In genomic region chr17:31841850-31842415, GRCh38 we compare ENCODE assay signal across 12 cellular contexts. TPM values are rescaled to one million over a fixed set of nuclear protein-coding genes. Genes with fewer than 3 reads are reported as not detected.
DNase-seq lines count a peak whose midpoint lies in the region; ATAC-seq and TF ChIP-seq lines count a peak whose summit lies in the region.
"Had no signal": no experiment of that assay in that cellular context is flagged by ENCODE, and none has a peak within 500 bp of the region (broad histone marks: within the 10 kb centered on the region; RNA-seq: fewer than 3 reads in every experiment).

No MANE protein-coding gene starts in this region.

- no peaks in the 10 kb centered on the region for H3K4me1 Mint-ChIP-seq in stimulated activated memory B cell treated with anti-CD40 and anti-IgM and Interleukin-4, amounts not matched to agents 10 μg/mL and 1 μg/mL and 100 μg/mL, for 72 hours
- H3K4me1 Mint-ChIP-seq: brain; stimulated activated naive CD8-positive, alpha-beta T cell treated with anti-CD3 and anti-CD28 coated beads, Interleukin-15, amount 100 ng/mL, for 72 hours had no signal

- H3K27ac ChIP-seq in heart left ventricle = no peak overlapping the region
- no peak overlapping the region for H3K27ac ChIP-seq in duodenal mucosa (ENCODE audit: low read depth, low read length)

- H3K4me3 ChIP-seq in heart left ventricle (peak overlapping the region in 2 of 12 donors; percentile 20 to 38), duodenal mucosa (ENCODE audit: low read depth in 1 of 2, low read length in 2 of 2) (peak overlapping the region; percentile 53 to 58), mucosa of stomach (ENCODE audit: low read length) (peak overlapping the region; percentile 12)

- WGBS in heart left ventricle, 4 donors = 60 to 65% (median 64%) methylated on average over 9 of the region's 9 CpGs

- H3K4me1 ChIP-seq in heart left ventricle = peaks cover 0 to 25% (median 13%) of the 10 kb centered on the region in 12 donors
- peaks cover 5 to 13% of the 10 kb centered on the region in 2 donors for H3K4me1 ChIP-seq in duodenal mucosa (ENCODE audit: control insufficient read depth in 1 of 2, insufficient read depth in 2 of 2, low read length in 2 of 2)
- H3K4me1 ChIP-seq in mucosa of stomach (ENCODE audit: control insufficient read depth, insufficient read depth, low read length) = peaks cover 18% of the 10 kb centered on the region

- H3K36me3 ChIP-seq in heart left ventricle (no peaks in the 10 kb centered on the region), duodenal mucosa (ENCODE audit: control insufficient read depth in 1 of 2, insufficient read depth in 2 of 2, low read length in 2 of 2) (no peaks in the 10 kb centered on the region), mucosa of stomach (ENCODE audit: control insufficient read depth, insufficient read depth, low read length) (no peaks in the 10 kb centered on the region)
- H3K36me3 ChIP-seq: gastroesophageal sphincter had no signal

- H3K9me3 Mint-ChIP-seq in stimulated activated memory B cell treated with anti-CD40 and anti-IgM and Interleukin-4, amounts not matched to agents 10 μg/mL and 1 μg/mL and 100 μg/mL, for 72 hours = no peaks in the 10 kb centered on the region
- H3K9me3 Mint-ChIP-seq: brain; stimulated activated naive CD8-positive, alpha-beta T cell treated with anti-CD3 and anti-CD28 coated beads, Interleukin-15, amount 100 ng/mL, for 72 hours had no signal

- no peak for DNase-seq in Right ventricle myocardium superior
- no peak for DNase-seq in heart left ventricle
- no peak for DNase-seq in activated CD4-positive, alpha-beta T cell treated with anti-CD3 and anti-CD28 coated beads for 48 hours
- DNase-seq in NCI-H2227 (lab: John Stamatoyannopoulos, UW; ENCODE audit: unreplicated experiment) = no peak
- DNase-seq: NCI-H187 treated with DMSO at 0.1 percent for 48 hours had no signal

- H3K27me3 ChIP-seq in heart left ventricle (no peaks in the 10 kb centered on the region), duodenal mucosa (ENCODE audit: control insufficient read depth in 1 of 2, insufficient read depth in 2 of 2, low read length in 2 of 2) (peaks cover 0 to 3% of the 10 kb centered on the region in 2 donors), mucosa of stomach (ENCODE audit: control insufficient read depth, insufficient read depth, low read length) (no peaks in the 10 kb centered on the region)
- H3K27me3 ChIP-seq: gastroesophageal sphincter had no signal

- no peak for TF ChIP-seq CTCF in heart left ventricle (IDR thresholded peaks at IDR 0.05)

- H3K9me3 ChIP-seq in heart left ventricle (no peaks in the 10 kb centered on the region), duodenal mucosa (ENCODE audit: control insufficient read depth in 1 of 2, low read length in 2 of 2) (no peaks in the 10 kb centered on the region), mucosa of stomach (ENCODE audit: control insufficient read depth, low read length) (no peaks in the 10 kb centered on the region)
- H3K9me3 ChIP-seq: gastroesophageal sphincter had no signal

- intact Hi-C loops in Right ventricle myocardium superior (cut with DNase I) (loop anchor here (1.0 to 5.0 kb wide), 3 partner anchors 145 to 405 kb away; no protein-coding TSS in a partner anchor), heart left ventricle (cut with DNase I) (loop anchor here (1.0 to 10.0 kb wide), 12 partner anchors 100 to 405 kb away; no protein-coding TSS in a partner anchor)

- no peak overlapping the region for H3K9ac ChIP-seq in duodenal mucosa (ENCODE audit: low read depth in 1 of 2, low read length in 2 of 2)
- peak overlapping the region; percentile 22 for H3K9ac ChIP-seq in mucosa of stomach (ENCODE audit: low read length)

- no peak overlapping the region for H3K4me3 Mint-ChIP-seq in stimulated activated memory B cell treated with anti-CD40 and anti-IgM and Interleukin-4, amounts not matched to agents 10 μg/mL and 1 μg/mL and 100 μg/mL, for 72 hours
- H3K4me3 Mint-ChIP-seq: brain; stimulated activated naive CD8-positive, alpha-beta T cell treated with anti-CD3 and anti-CD28 coated beads, Interleukin-15, amount 100 ng/mL, for 72 hours had no signal

- ATAC-seq in Right ventricle myocardium superior (ENCODE audit: poor library complexity) (peak; percentile 22), heart left ventricle (no peak), GM18505 (IDR thresholded peaks at IDR 0.05; ENCODE audit: unreplicated experiment) (no peak)
- ATAC-seq in stimulated activated memory B cell treated with anti-CD40 and anti-IgM and Interleukin-4, amounts not matched to agents 10 μg/mL and 1 μg/mL and 100 μg/mL, for 72 hours = no peak

- no peaks in the 10 kb centered on the region for H3K36me3 Mint-ChIP-seq in stimulated activated memory B cell treated with anti-CD40 and anti-IgM and Interleukin-4, amounts not matched to agents 10 μg/mL and 1 μg/mL and 100 μg/mL, for 72 hours
- H3K36me3 Mint-ChIP-seq: brain had no signal

- H3K27me3 Mint-ChIP-seq in stimulated activated memory B cell treated with anti-CD40 and anti-IgM and Interleukin-4, amounts not matched to agents 10 μg/mL and 1 μg/mL and 100 μg/mL, for 72 hours = peaks cover 12% of the 10 kb centered on the region

- H3K27ac Mint-ChIP-seq in stimulated activated memory B cell treated with anti-CD40 and anti-IgM and Interleukin-4, amounts not matched to agents 10 μg/mL and 1 μg/mL and 100 μg/mL, for 72 hours = no peak overlapping the region
- H3K27ac Mint-ChIP-seq: brain; stimulated activated naive CD8-positive, alpha-beta T cell treated with anti-CD3 and anti-CD28 coated beads, Interleukin-15, amount 100 ng/mL, for 72 hours had no signal

- TF ChIP-seq POLR2A in heart left ventricle (IDR thresholded peaks at IDR 0.05) = no peak
- no peak for TF ChIP-seq POLR2A in GM18505 (IDR thresholded peaks at IDR 0.05; ENCODE audit: borderline replicate concordance, extremely low read depth, insufficient read depth, insufficient read length)

RNA-seq across cellular contexts. Expression of gene COPRS, which starts 17.1 kb away (rescaled TPM):
- total RNA-seq in Right ventricle myocardium superior (56.0 TPM), heart left ventricle (100 to 1,000 TPM in 1 of 9 donors, 10 to 100 TPM in 8; 39.9 to 104 (median 51.6) TPM)
- 10 to 100 TPM; 70.2 to 82.5 TPM for polyA plus RNA-seq in heart left ventricle

RNA-seq across cellular contexts. Expression of gene UTP6, which starts 59.6 kb away (rescaled TPM):
- total RNA-seq in Right ventricle myocardium superior = 30.0 TPM
- 10 to 100 TPM; 10.8 to 38.1 (median 25.3) TPM for total RNA-seq in heart left ventricle
- polyA plus RNA-seq in heart left ventricle = 10 to 100 TPM; 24.2 to 29.6 TPM
